13 cellular contexts compared by ENCODE assay signal in genomic region chr4:1002131-1002630, GRCh38. TPM values are rescaled to one million over a fixed set of nuclear protein-coding genes. Genes with fewer than 3 reads are reported as not detected.
A peak's percentile ranks its signal among the peaks of the same experiment; 100 is the strongest.
DNase-seq lines count a peak whose midpoint lies in the region; ATAC-seq and TF ChIP-seq lines count a peak whose summit lies in the region.
"Had no signal": no experiment of that assay in that cellular context is flagged by ENCODE, and none has a peak within 500 bp of the region (broad histone marks: within the 10 kb centered on the region; RNA-seq: fewer than 3 reads in every experiment).

No MANE protein-coding gene starts in this region.

- TF ChIP-seq EP300 in upper lobe of left lung (IDR thresholded peaks at IDR 0.05), result no peak

- 3% methylated on average over 15 of the region's 54 CpGs; no CpG with 5 or more reads in 1 of the 2 donors for WGBS in upper lobe of left lung, 2 donors

- TF ChIP-seq POLR2A in upper lobe of left lung (IDR thresholded peaks at IDR 0.05), result no peak

- peaks cover 48% of the 10 kb centered on the region for H3K27me3 Mint-ChIP-seq in activated CD4-positive, alpha-beta T cell treated with anti-CD3 and anti-CD28 coated beads for 36 hours

- POLR2A ChIA-PET in activated CD4-positive, alpha-beta T cell treated with anti-CD3 and anti-CD28 coated beads for 36 hours (lab: Charles Lee), result interaction anchor here (0.6 kb wide), 1 partner anchor 116 kb away, joined by 4 read pairs; no protein-coding TSS in a partner anchor

- ATAC-seq in activated CD4-positive, alpha-beta T cell treated with anti-CD3 and anti-CD28 coated beads for 36 hours, result no peak
- ATAC-seq in upper lobe of left lung (ENCODE audit: low FRiP score in 2 of 2) (peak in 1 of 2 donors; percentile 20), HG03108 (IDR thresholded peaks at IDR 0.05; ENCODE audit: unreplicated experiment) (no peak)

- peaks cover 2% of the 10 kb centered on the region for H3K9me3 Mint-ChIP-seq in activated CD4-positive, alpha-beta T cell treated with anti-CD3 and anti-CD28 coated beads for 36 hours (ENCODE audit: low read depth)

- H3K27ac Mint-ChIP-seq in activated CD4-positive, alpha-beta T cell treated with anti-CD3 and anti-CD28 coated beads for 36 hours, result no peak overlapping the region

- peaks cover 26 to 38% (median 28%) of the 10 kb centered on the region in 4 donors for H3K4me1 ChIP-seq in upper lobe of left lung

- in situ Hi-C loops in brain microvascular endothelial cell (cut with HindIII; ENCODE audit: low pct_ligation_motif_present, low sequenced_read_pairs), result no loop called here

- no peaks in the 10 kb centered on the region for H3K36me3 Mint-ChIP-seq in activated CD4-positive, alpha-beta T cell treated with anti-CD3 and anti-CD28 coated beads for 36 hours (ENCODE audit: low read depth)

- H3K4me1 Mint-ChIP-seq in activated CD4-positive, alpha-beta T cell treated with anti-CD3 and anti-CD28 coated beads for 36 hours, result peaks cover 6% of the 10 kb centered on the region

- CTCF ChIA-PET in activated CD4-positive, alpha-beta T cell treated with anti-CD3 and anti-CD28 coated beads for 36 hours (lab: Charles Lee), result no interaction called here

- no peak overlapping the region for H3K4me3 Mint-ChIP-seq in activated CD4-positive, alpha-beta T cell treated with anti-CD3 and anti-CD28 coated beads for 36 hours

- DNase-seq in activated CD4-positive, alpha-beta T cell treated with anti-CD3 and anti-CD28 coated beads for 36 hours, result peak; percentile 40
- DNase-seq in activated CD4-positive, alpha-beta T cell treated with anti-CD3 and anti-CD28 coated beads, Interleukin-2, amount 50 U/mL, for 1 hour, result no peak
- DNase-seq in epithelial cell of esophagus (ENCODE audit: low read depth) (peak; percentile 35), lung microvascular endothelial cell (ENCODE audit: low read depth in 2 of 2) (peak; percentile 29 to 75), upper lobe of left lung (peak; percentile 54 to 93), head of caudate nucleus (no peak), brain microvascular endothelial cell (no peak)
- DNase-seq: activated naive CD4-positive, alpha-beta T cell treated with anti-CD3 and anti-CD28 coated beads, Interleukin-2, amount 50 U/mL, for 16 hours; MG63; NCI-H748 treated with DMSO at 0.1 percent for 48 hours; SK-N-SH had no signal

- no peaks in the 10 kb centered on the region for H3K9me3 ChIP-seq in upper lobe of left lung
- H3K9me3 ChIP-seq: MG63, SK-N-SH had no signal

- TF ChIP-seq CTCF in epithelial cell of esophagus (IDR thresholded peaks at IDR 0.05; ENCODE audit: insufficient read depth, low read depth, low read length, missing control alignments), result no peak
- no peak for TF ChIP-seq CTCF in upper lobe of left lung (IDR thresholded peaks at IDR 0.05)
- TF ChIP-seq CTCF in brain microvascular endothelial cell (IDR thresholded peaks at IDR 0.05; ENCODE audit: low read depth, low read length, missing control alignments), result no peak

- H3K36me3 ChIP-seq in upper lobe of left lung (no peaks in the 10 kb centered on the region), brain microvascular endothelial cell (replicated peaks) (no peaks in the 10 kb centered on the region)
- H3K36me3 ChIP-seq: MG63 had no signal

- H3K27ac ChIP-seq in upper lobe of left lung (no peak overlapping the region), brain microvascular endothelial cell (no peak overlapping the region)

- no peak overlapping the region for H3K4me3 ChIP-seq in epithelial cell of esophagus (ENCODE audit: low read length)
- peak overlapping the region in 1 of 4 donors; percentile 9 for H3K4me3 ChIP-seq in upper lobe of left lung
- no peak overlapping the region for H3K4me3 ChIP-seq in brain microvascular endothelial cell (ENCODE audit: low read depth, low read length)
- H3K4me3 ChIP-seq: MG63 had no signal

- H3K27me3 ChIP-seq in upper lobe of left lung, result peaks cover 4 to 52% (median 36%) of the 10 kb centered on the region in 4 donors
- H3K27me3 ChIP-seq in brain microvascular endothelial cell (replicated peaks), result peaks cover 56% of the 10 kb centered on the region
- H3K27me3 ChIP-seq: MG63 had no signal

- intact Hi-C loops in activated CD4-positive, alpha-beta T cell treated with anti-CD3 and anti-CD28 coated beads for 36 hours (cut with DNase I, micrococcal nuclease), result no loop called here
- intact Hi-C loops in head of caudate nucleus (cut with DNase I), result no loop called here

RNA-seq across cellular contexts. Expression of gene SLC26A1, which starts 9.0 kb away (rescaled TPM):
- under 1 TPM; 0.21 to 0.43 TPM for total RNA-seq in activated CD4-positive, alpha-beta T cell treated with anti-CD3 and anti-CD28 coated beads for 36 hours
- total RNA-seq in lung microvascular endothelial cell (under 0.01 and 0.20 TPM in 2 replicates), upper lobe of left lung (1 to 10 TPM in 1 of 6 donors, under 1 TPM in 5; 0.39 to 2.1 (median 0.68) TPM)
- total RNA-seq: H4 had no signal

RNA-seq across cellular contexts. Expression of gene FGFRL1, which starts 9.2 kb away (rescaled TPM):
- 10 to 100 TPM; 17.6 to 23.5 TPM for total RNA-seq in activated CD4-positive, alpha-beta T cell treated with anti-CD3 and anti-CD28 coated beads for 36 hours
- total RNA-seq in lung microvascular endothelial cell (6.3 and 16.9 TPM in 2 replicates), upper lobe of left lung (10 to 100 TPM; 21.0 to 32.4 (median 25.6) TPM)

RNA-seq across cellular contexts. Expression of gene IDUA, which starts 15.3 kb away (rescaled TPM):
- 1 to 10 TPM; 6.4 to 9.0 TPM for total RNA-seq in activated CD4-positive, alpha-beta T cell treated with anti-CD3 and anti-CD28 coated beads for 36 hours
- total RNA-seq in lung microvascular endothelial cell (4.8 and 9.5 TPM in 2 replicates), upper lobe of left lung (100 to 1,000 TPM in 1 of 6 donors, 10 to 100 TPM in 5; 13.5 to 152 (median 55.9) TPM)

RNA-seq across cellular contexts. Expression of gene DGKQ, which starts 28.8 kb away (rescaled TPM):
- 10 to 100 TPM in 1 of 2 experiments, 1 to 10 TPM in 1; 9.3 to 11.3 TPM for total RNA-seq in activated CD4-positive, alpha-beta T cell treated with anti-CD3 and anti-CD28 coated beads for 36 hours
- total RNA-seq in lung microvascular endothelial cell, result 11.1 and 18.3 TPM in 2 replicates
- 10 to 100 TPM; 10.7 to 36.7 (median 17.5) TPM for total RNA-seq in upper lobe of left lung

Comparison
In these comparisons a context has a peak if more than half of its experiments do, and no peak if none do; other contexts are left out.
1. DNase-seq: peak in activated CD4-positive, alpha-beta T cell treated with anti-CD3 and anti-CD28 coated beads for 36 hours (single experiment), epithelial cell of esophagus (single experiment), lung microvascular endothelial cell (2 of 2) and upper lobe of left lung (2 of 2); none in activated CD4-positive, alpha-beta T cell treated with anti-CD3 and anti-CD28 coated beads, Interleukin-2, amount 50 U/mL, for 1 hour (single experiment), head of caudate nucleus (0 of 42) and brain microvascular endothelial cell (single experiment).